ENCODE assay signal across 1 cellular context in genomic region chr17:75652934-75653549, GRCh38.
TF ChIP-seq lines count a peak whose summit lies in the region.

No MANE protein-coding gene starts in this region.

TF ChIP-seq in H1, 55 proteins besides CTCF, POLR2A, EP300 and RAD21:
- TF ChIP-seq, protein P1, sequence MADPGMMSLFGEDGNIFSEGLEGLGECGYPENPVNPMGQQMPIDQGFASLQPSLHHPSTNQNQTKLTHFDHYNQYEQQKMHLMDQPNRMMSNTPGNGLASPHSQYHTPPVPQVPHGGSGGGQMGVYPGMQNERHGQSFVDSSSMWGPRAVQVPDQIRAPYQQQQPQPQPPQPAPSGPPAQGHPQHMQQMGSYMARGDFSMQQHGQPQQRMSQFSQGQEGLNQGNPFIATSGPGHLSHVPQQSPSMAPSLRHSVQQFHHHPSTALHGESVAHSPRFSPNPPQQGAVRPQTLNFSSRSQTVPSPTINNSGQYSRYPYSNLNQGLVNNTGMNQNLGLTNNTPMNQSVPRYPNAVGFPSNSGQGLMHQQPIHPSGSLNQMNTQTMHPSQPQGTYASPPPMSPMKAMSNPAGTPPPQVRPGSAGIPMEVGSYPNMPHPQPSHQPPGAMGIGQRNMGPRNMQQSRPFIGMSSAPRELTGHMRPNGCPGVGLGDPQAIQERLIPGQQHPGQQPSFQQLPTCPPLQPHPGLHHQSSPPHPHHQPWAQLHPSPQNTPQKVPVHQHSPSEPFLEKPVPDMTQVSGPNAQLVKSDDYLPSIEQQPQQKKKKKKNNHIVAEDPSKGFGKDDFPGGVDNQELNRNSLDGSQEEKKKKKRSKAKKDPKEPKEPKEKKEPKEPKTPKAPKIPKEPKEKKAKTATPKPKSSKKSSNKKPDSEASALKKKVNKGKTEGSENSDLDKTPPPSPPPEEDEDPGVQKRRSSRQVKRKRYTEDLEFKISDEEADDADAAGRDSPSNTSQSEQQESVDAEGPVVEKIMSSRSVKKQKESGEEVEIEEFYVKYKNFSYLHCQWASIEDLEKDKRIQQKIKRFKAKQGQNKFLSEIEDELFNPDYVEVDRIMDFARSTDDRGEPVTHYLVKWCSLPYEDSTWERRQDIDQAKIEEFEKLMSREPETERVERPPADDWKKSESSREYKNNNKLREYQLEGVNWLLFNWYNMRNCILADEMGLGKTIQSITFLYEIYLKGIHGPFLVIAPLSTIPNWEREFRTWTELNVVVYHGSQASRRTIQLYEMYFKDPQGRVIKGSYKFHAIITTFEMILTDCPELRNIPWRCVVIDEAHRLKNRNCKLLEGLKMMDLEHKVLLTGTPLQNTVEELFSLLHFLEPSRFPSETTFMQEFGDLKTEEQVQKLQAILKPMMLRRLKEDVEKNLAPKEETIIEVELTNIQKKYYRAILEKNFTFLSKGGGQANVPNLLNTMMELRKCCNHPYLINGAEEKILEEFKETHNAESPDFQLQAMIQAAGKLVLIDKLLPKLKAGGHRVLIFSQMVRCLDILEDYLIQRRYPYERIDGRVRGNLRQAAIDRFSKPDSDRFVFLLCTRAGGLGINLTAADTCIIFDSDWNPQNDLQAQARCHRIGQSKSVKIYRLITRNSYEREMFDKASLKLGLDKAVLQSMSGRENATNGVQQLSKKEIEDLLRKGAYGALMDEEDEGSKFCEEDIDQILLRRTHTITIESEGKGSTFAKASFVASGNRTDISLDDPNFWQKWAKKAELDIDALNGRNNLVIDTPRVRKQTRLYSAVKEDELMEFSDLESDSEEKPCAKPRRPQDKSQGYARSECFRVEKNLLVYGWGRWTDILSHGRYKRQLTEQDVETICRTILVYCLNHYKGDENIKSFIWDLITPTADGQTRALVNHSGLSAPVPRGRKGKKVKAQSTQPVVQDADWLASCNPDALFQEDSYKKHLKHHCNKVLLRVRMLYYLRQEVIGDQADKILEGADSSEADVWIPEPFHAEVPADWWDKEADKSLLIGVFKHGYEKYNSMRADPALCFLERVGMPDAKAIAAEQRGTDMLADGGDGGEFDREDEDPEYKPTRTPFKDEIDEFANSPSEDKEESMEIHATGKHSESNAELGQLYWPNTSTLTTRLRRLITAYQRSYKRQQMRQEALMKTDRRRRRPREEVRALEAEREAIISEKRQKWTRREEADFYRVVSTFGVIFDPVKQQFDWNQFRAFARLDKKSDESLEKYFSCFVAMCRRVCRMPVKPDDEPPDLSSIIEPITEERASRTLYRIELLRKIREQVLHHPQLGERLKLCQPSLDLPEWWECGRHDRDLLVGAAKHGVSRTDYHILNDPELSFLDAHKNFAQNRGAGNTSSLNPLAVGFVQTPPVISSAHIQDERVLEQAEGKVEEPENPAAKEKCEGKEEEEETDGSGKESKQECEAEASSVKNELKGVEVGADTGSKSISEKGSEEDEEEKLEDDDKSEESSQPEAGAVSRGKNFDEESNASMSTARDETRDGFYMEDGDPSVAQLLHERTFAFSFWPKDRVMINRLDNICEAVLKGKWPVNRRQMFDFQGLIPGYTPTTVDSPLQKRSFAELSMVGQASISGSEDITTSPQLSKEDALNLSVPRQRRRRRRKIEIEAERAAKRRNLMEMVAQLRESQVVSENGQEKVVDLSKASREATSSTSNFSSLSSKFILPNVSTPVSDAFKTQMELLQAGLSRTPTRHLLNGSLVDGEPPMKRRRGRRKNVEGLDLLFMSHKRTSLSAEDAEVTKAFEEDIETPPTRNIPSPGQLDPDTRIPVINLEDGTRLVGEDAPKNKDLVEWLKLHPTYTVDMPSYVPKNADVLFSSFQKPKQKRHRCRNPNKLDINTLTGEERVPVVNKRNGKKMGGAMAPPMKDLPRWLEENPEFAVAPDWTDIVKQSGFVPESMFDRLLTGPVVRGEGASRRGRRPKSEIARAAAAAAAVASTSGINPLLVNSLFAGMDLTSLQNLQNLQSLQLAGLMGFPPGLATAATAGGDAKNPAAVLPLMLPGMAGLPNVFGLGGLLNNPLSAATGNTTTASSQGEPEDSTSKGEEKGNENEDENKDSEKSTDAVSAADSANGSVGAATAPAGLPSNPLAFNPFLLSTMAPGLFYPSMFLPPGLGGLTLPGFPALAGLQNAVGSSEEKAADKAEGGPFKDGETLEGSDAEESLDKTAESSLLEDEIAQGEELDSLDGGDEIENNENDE (IDR thresholded peaks at IDR 0.05; ENCODE audit: insufficient replicate concordance, low read length) = no peak
- TF ChIP-seq SIN3A (conservative IDR thresholded peaks at IDR 0.05 in 1 of 2, IDR thresholded peaks at IDR 0.05 in 1 of 2; ENCODE audit: low read depth in 1 of 2, low read length in 2 of 2) = 0 out of 4 replicates have a peak, but pooled peaks of 1 of the 2 experiments have one; percentile 27
- 0 out of 2 replicates have a peak, but pooled peaks have one; percentile 11 for TF ChIP-seq MAX (IDR thresholded peaks at IDR 0.05)
- no peak for TF ChIP-seq RXRA (IDR thresholded peaks at IDR 0.05; ENCODE audit: insufficient read depth, low read depth, low read length)
- TF ChIP-seq CHD1 (IDR thresholded peaks at IDR 0.05; ENCODE audit: low read depth, low read length) = no peak
